Comparison of ENCODE assay signal across 8 cellular contexts in the genomic region with DNA sequence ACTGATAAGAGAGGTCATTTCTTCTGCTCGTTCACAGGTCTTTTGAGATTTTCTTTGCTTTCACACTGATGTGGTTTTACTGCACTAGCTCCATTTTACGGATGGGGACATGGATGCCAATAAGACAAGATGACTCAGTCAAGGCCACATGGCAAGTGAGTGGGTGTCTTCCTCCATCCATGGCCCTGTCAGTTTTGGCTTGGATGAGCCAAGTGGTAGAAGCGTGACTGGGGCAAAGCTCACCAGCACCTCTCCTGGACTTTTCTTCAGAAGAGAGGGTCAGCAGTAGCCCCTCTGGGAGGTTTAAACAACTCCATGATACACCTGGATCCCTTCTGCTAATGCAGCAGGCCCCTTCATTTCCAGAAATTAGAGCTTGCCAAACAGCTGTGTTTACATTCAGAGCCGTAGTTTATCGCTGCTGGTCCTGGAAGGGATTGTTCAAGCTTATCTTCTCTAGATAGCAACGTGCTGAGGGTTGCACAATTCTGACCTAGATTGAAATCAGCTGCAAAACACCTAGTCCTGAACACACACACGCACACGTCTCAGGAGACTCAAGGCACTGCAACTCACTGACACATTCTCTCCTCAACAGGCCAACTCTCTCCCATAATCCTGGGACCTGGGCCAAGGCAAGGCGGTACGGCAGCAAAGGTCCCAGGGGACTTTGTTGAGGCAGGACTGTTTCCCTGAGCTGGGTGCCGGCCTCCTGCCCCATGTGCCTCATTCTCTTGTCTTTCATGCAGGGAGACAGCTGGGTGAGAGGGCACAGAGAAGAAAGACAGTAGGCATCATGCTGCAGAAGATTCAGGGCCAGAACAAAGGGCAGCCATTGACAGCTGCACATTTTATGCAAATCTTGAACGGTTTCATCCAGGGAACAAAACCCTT. TPM values are rescaled to one million over a fixed set of nuclear protein-coding genes. Genes with fewer than 3 reads are reported as not detected.
DNase-seq lines count a peak whose midpoint lies in the region; ATAC-seq and TF ChIP-seq lines count a peak whose summit lies in the region.

No MANE protein-coding gene starts in this region.

- no peaks in the 10 kb centered on the region for H3K9me3 Mint-ChIP-seq in activated CD8-positive, alpha-beta memory T cell treated with anti-CD3 and anti-CD28 coated beads, Interleukin-2, amount 10 ng/mL, durations not matched to agents 7 days and 5 days (ENCODE audit: low read depth)
- H3K9me3 Mint-ChIP-seq in activated B cell treated with CpG ODN at 0.5 μM for 24 hours, result no peaks in the 10 kb centered on the region

- H4K20me1 ChIP-seq in KMS-11 (ENCODE audit: insufficient read depth) (no peaks in the 10 kb centered on the region), hepatocyte (ENCODE audit: insufficient read depth, poor library complexity, severe bottlenecking) (no peaks in the 10 kb centered on the region)

- 18% methylated on average over 12 of the region's 12 CpGs for WGBS in hepatocyte (ENCODE audit: low lambda C conversion rate, missing lambda C conversion rate)

- H3K4me2 ChIP-seq in KMS-11, result peak overlapping the region; percentile 30; the same call in 1 of the 2 replicates
- peak overlapping the region; percentile 59 for H3K4me2 ChIP-seq in hepatocyte

- H3K79me2 ChIP-seq in KMS-11 (ENCODE audit: insufficient read depth, low read depth) (no peaks in the 10 kb centered on the region), hepatocyte (no peaks in the 10 kb centered on the region)

- CTCF ChIA-PET in activated CD8-positive, alpha-beta memory T cell treated with anti-CD3 and anti-CD28 coated beads, Interleukin-2, amount 10 ng/mL, durations not matched to agents 7 days and 5 days (lab: Charles Lee), result interaction anchor here (0.7 to 2.1 kb wide), 14 partner anchors 11 to 1620 kb away, joined by 3 to 8 read pairs (median 4); a partner anchor contains a TSS
- CTCF ChIA-PET in activated B cell treated with CpG ODN at 0.5 μM for 24 hours (lab: Charles Lee), result interaction anchor here (0.6 to 1.3 kb wide), 3 partner anchors 37 to 54 kb away, joined by 3 to 4 read pairs (median 3); no protein-coding TSS in a partner anchor

- no peaks in the 10 kb centered on the region for H3K9me3 ChIP-seq in hepatocyte (ENCODE audit: low read depth)

- H3K9ac ChIP-seq in KMS-11, result peak overlapping the region; percentile 39; the same call in 1 of the 2 replicates

- no peaks in the 10 kb centered on the region for H3K27me3 ChIP-seq in KMS-11 (ENCODE audit: insufficient read depth, low read depth)
- H3K27me3 ChIP-seq in hepatocyte, result no peaks in the 10 kb centered on the region

- 0 out of 2 replicates have a peak, but pooled peaks have one; percentile 14 for TF ChIP-seq CTCF in KMS-11 (conservative IDR thresholded peaks at IDR 0.05; ENCODE audit: low read depth, low read length)
- TF ChIP-seq CTCF in activated B cell treated with CpG ODN at 0.5 μM for 24 hours (IDR thresholded peaks at IDR 0.05), result no peak
- TF ChIP-seq CTCF in hepatocyte (IDR thresholded peaks at IDR 0.05; ENCODE audit: poor library complexity), result no peak

- ATAC-seq in activated CD8-positive, alpha-beta memory T cell treated with anti-CD3 and anti-CD28 coated beads, Interleukin-2, amount 10 ng/mL, durations not matched to agents 7 days and 5 days, result no peak
- peak; percentile 19 for ATAC-seq in activated B cell treated with CpG ODN at 0.5 μM for 24 hours (ENCODE audit: low read depth)

- H3K4me3 ChIP-seq in KMS-11 (IDR thresholded peaks at IDR 0.05; ENCODE audit: insufficient read depth, low read depth, low read length), result no peak overlapping the region
- no peak overlapping the region for H3K4me3 ChIP-seq in hepatocyte

- peaks cover 9% of the 10 kb centered on the region for H3K36me3 Mint-ChIP-seq in activated CD8-positive, alpha-beta memory T cell treated with anti-CD3 and anti-CD28 coated beads, Interleukin-2, amount 10 ng/mL, durations not matched to agents 7 days and 5 days
- H3K36me3 Mint-ChIP-seq in activated B cell treated with CpG ODN at 0.5 μM for 24 hours (ENCODE audit: low read depth), result no peaks in the 10 kb centered on the region

- intact Hi-C loops in activated B cell treated with CpG ODN at 0.5 μM for 24 hours (cut with micrococcal nuclease), result no loop called here

- H3K36me3 ChIP-seq in KMS-11 (ENCODE audit: insufficient read depth) (no peaks in the 10 kb centered on the region), hepatocyte (replicated peaks; ENCODE audit: insufficient read depth, low read depth) (no peaks in the 10 kb centered on the region)

- POLR2A ChIA-PET in activated B cell treated with CpG ODN at 0.5 μM for 24 hours (lab: Charles Lee), result interaction anchor here (0.6 to 5.6 kb wide), 7 partner anchors 9 to 62 kb away, joined by 3 to 64 read pairs (median 9); a partner anchor contains a TSS

- H3K27me3 Mint-ChIP-seq in activated CD8-positive, alpha-beta memory T cell treated with anti-CD3 and anti-CD28 coated beads, Interleukin-2, amount 10 ng/mL, durations not matched to agents 7 days and 5 days, result no peaks in the 10 kb centered on the region
- H3K27me3 Mint-ChIP-seq in activated B cell treated with CpG ODN at 0.5 μM for 24 hours, result no peaks in the 10 kb centered on the region

- DNase-seq in activated CD8-positive, alpha-beta memory T cell treated with anti-CD3 and anti-CD28 coated beads, Interleukin-2, amount 10 ng/mL, durations not matched to agents 7 days and 5 days, result no peak
- no peak for DNase-seq in activated CD8-positive, alpha-beta memory T cell treated with anti-CD3 and anti-CD28 coated beads, Interleukin-2, amount 50 U/mL, for 48 hours
- DNase-seq in activated B cell treated with CpG ODN at 0.5 μM for 24 hours, result no peak
- DNase-seq in hepatocyte (ENCODE audit: low spot score), result peak; percentile 87
- peak in 16 of 49 donors; percentile 11 to 59 (median 24) for DNase-seq in substantia nigra (lab: John Stamatoyannopoulos, UW)
- DNase-seq in mesenteric fat pad (ENCODE audit: low spot score), result no peak
- no peak for DNase-seq in activated CD4-positive, CD25-positive, alpha-beta regulatory T cell (lab: John Stamatoyannopoulos, UW)

- H3K4me1 ChIP-seq in KMS-11 (ENCODE audit: low read depth, poor library complexity, severe bottlenecking), result peaks cover 49% of the 10 kb centered on the region
- H3K4me1 ChIP-seq in hepatocyte (ENCODE audit: insufficient read depth), result peaks cover 59% of the 10 kb centered on the region

- peak overlapping the region; percentile 59 for H3K27ac Mint-ChIP-seq in activated CD8-positive, alpha-beta memory T cell treated with anti-CD3 and anti-CD28 coated beads, Interleukin-2, amount 10 ng/mL, durations not matched to agents 7 days and 5 days
- H3K27ac Mint-ChIP-seq in activated B cell treated with CpG ODN at 0.5 μM for 24 hours, result peak overlapping the region; percentile 30

- H3K9me2 ChIP-seq in hepatocyte (replicated peaks; ENCODE audit: insufficient read depth), result no peaks in the 10 kb centered on the region

- peak overlapping the region; percentile 91 for H3K27ac ChIP-seq in KMS-11
- H3K27ac ChIP-seq in hepatocyte, result peak overlapping the region; percentile 95
- H3K27ac ChIP-seq in substantia nigra (ENCODE audit: low read depth, low read length, poor library complexity, severe bottlenecking), result peak overlapping the region; percentile 21

- no peak overlapping the region for H3K4me3 Mint-ChIP-seq in activated CD8-positive, alpha-beta memory T cell treated with anti-CD3 and anti-CD28 coated beads, Interleukin-2, amount 10 ng/mL, durations not matched to agents 7 days and 5 days
- H3K4me3 Mint-ChIP-seq in activated B cell treated with CpG ODN at 0.5 μM for 24 hours, result no peak overlapping the region

- H2AFZ ChIP-seq in KMS-11 (ENCODE audit: low read depth) (peak overlapping the region; percentile 70), hepatocyte (no peak overlapping the region)

- peaks cover 66% of the 10 kb centered on the region for H3K4me1 Mint-ChIP-seq in activated CD8-positive, alpha-beta memory T cell treated with anti-CD3 and anti-CD28 coated beads, Interleukin-2, amount 10 ng/mL, durations not matched to agents 7 days and 5 days
- H3K4me1 Mint-ChIP-seq in activated B cell treated with CpG ODN at 0.5 μM for 24 hours, result peaks cover 63% of the 10 kb centered on the region

RNA-seq across cellular contexts. Expression of a gene that starts 14.2 kb away (rescaled TPM):
- 100 to 1,000 TPM in 1 of 2 experiments, 10 to 100 TPM in 1; 74.0 to 115 TPM for total RNA-seq in activated CD8-positive, alpha-beta memory T cell treated with anti-CD3 and anti-CD28 coated beads, Interleukin-2, amount 10 ng/mL, durations not matched to agents 7 days and 5 days
- 143 and 145 TPM in 2 replicates for total RNA-seq in activated B cell treated with CpG ODN at 0.5 μM for 24 hours
- total RNA-seq in hepatocyte, result 246 and 315 TPM in 2 replicates
- 791 and 862 TPM in 2 replicates for polyA plus RNA-seq in hepatocyte
- 146 TPM for total RNA-seq in mesenteric fat pad

Comparison
In these comparisons a context has a peak if more than half of its experiments do, and no peak if none do; other contexts are left out.
1. H3K27ac ChIP-seq: peak in every context shown above with its lines; median percentile 95 in hepatocyte; 91 in KMS-11; 21 in substantia nigra.